13 cellular contexts compared by ENCODE assay signal in the genomic region with DNA sequence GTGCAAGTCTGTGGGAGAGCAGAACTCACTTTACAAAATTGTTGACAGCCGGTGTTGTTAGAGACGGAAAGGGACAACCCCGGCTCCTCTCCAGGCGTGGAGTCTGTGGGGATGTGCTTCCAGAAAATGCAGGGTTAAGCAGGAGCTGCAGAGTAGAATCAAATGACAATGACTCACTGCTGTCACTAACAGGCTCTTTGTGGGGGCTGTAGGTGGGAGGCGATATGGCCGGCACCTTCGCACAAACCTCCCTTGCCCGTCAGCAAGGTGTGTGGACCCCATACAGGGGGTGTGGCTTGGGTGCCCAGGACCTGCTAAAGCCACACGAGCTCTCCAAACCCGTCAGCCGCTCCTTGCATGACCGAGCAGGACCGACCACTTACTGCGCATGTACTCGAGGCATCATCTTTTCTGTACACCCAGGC. TPM values are rescaled to one million over a fixed set of nuclear protein-coding genes. Genes with fewer than 3 reads are reported as not detected.
DNase-seq lines count a peak whose midpoint lies in the region; ATAC-seq and TF ChIP-seq lines count a peak whose summit lies in the region.
"Had no signal": no experiment of that assay in that cellular context is flagged by ENCODE, and none has a peak within 500 bp of the region (broad histone marks: within the 10 kb centered on the region; RNA-seq: fewer than 3 reads in every experiment).

No MANE protein-coding gene starts in this region.

- H3K4me2 ChIP-seq in neuronal stem cell (ENCODE audit: insufficient read depth, low read length, poor library complexity, severe bottlenecking): no peak overlapping the region
- H3K4me2 ChIP-seq: KMS-11 had no signal

- H2AFZ ChIP-seq in neuronal stem cell (ENCODE audit: low read length): no peak overlapping the region

- no peak overlapping the region for H3K4me3 ChIP-seq in neuronal stem cell (ENCODE audit: low read length in 2 of 2)

- H3K4me1 Mint-ChIP-seq in activated CD8-positive, alpha-beta memory T cell treated with anti-CD3 and anti-CD28 coated beads, Interleukin-2, amount 10 ng/mL, durations not matched to agents 7 days and 5 days: peaks cover 19% of the 10 kb centered on the region

- peak overlapping the region; percentile 90 for H2BK5ac ChIP-seq in neuronal stem cell (ENCODE audit: low read length)

- H3K4me3 Mint-ChIP-seq in activated CD8-positive, alpha-beta memory T cell treated with anti-CD3 and anti-CD28 coated beads, Interleukin-2, amount 10 ng/mL, durations not matched to agents 7 days and 5 days: no peak overlapping the region
- H3K4me3 Mint-ChIP-seq: B cell; dendritic cell treated with granulocyte-macrophage colony-stimulating factor and Interleukin-4, amounts not matched to agents 40 ng/mL and 50 ng/mL, for 4 days had no signal

- peak overlapping the region; percentile 94 for H3K23ac ChIP-seq in neuronal stem cell (ENCODE audit: low read depth, low read length, poor library complexity)

- DNase-seq in COLO668 (lab: John Stamatoyannopoulos, UW; ENCODE audit: unreplicated experiment) (peak; percentile 44), RWPE1 (ENCODE audit: low spot score) (no peak), left cardiac atrium (no peak), neuronal stem cell (ENCODE audit: low spot score) (no peak), NCI-H1105 treated with DMSO at 0.1 percent for 48 hours (lab: John Stamatoyannopoulos, UW) (no peak), activated T-cell treated with anti-CD3 and anti-CD28 coated beads for 4 hours (no peak), NCI-H1694 (lab: John Stamatoyannopoulos, UW) (no peak)
- no peak for DNase-seq in activated CD8-positive, alpha-beta memory T cell treated with anti-CD3 and anti-CD28 coated beads, Interleukin-2, amount 10 ng/mL, durations not matched to agents 7 days and 5 days
- DNase-seq: activated CD4-positive, alpha-beta T cell treated with anti-CD3 and anti-CD28 coated beads, Interleukin-2, amount 50 U/mL, for 48 hours; mammary epithelial cell had no signal

- no CpG with 5 or more reads among the region's 15 CpGs for WGBS in neuronal stem cell (ENCODE audit: extremely low coverage in 2 of 2, insufficient read length in 2 of 2, insufficient replicate concordance in 1 of 2), 2 donors

- H3K9ac ChIP-seq in neuronal stem cell (ENCODE audit: low read depth, low read length, poor library complexity): no peak overlapping the region
- H3K9ac ChIP-seq: KMS-11 had no signal

- no peaks in the 10 kb centered on the region for H3K9me3 ChIP-seq in neuronal stem cell (replicated peaks in 1 of 2; ENCODE audit: control insufficient read depth in 2 of 2, insufficient read depth in 1 of 2, low read depth in 1 of 2, low read length in 2 of 2)

- H3K27ac ChIP-seq in RWPE1 (peak overlapping the region; percentile 62), neuronal stem cell (replicated peaks; ENCODE audit: low read length) (peak overlapping the region; percentile 61)
- H3K27ac ChIP-seq: KMS-11 had no signal

- H3K4me1 ChIP-seq in neuronal stem cell (ENCODE audit: control insufficient read depth in 2 of 2, insufficient read depth in 1 of 2, low read depth in 1 of 2, low read length in 2 of 2): peaks cover 22 to 28% of the 10 kb centered on the region in 2 donors

- no peaks in the 10 kb centered on the region for H3K27me3 Mint-ChIP-seq in activated CD8-positive, alpha-beta memory T cell treated with anti-CD3 and anti-CD28 coated beads, Interleukin-2, amount 10 ng/mL, durations not matched to agents 7 days and 5 days
- H3K27me3 Mint-ChIP-seq: B cell; dendritic cell treated with granulocyte-macrophage colony-stimulating factor and Interleukin-4, amounts not matched to agents 40 ng/mL and 50 ng/mL, for 4 days had no signal

- no peak overlapping the region for H3K14ac ChIP-seq in neuronal stem cell (ENCODE audit: low read length)

- intact Hi-C loops in left cardiac atrium (cut with DNase I): no loop called here

- CTCF ChIA-PET in RWPE1 (lab: Yijun Ruan, JAX): interaction anchor here (0.6 kb wide), 2 partner anchors 14 to 74 kb away, joined by 3 read pairs; no protein-coding TSS in a partner anchor
- CTCF ChIA-PET in activated CD8-positive, alpha-beta memory T cell treated with anti-CD3 and anti-CD28 coated beads, Interleukin-2, amount 10 ng/mL, durations not matched to agents 7 days and 5 days (lab: Charles Lee): interaction anchor here (1.0 to 6.7 kb wide), 5 partner anchors 9 to 296 kb away, joined by 3 to 35 read pairs (median 4); a partner anchor contains a TSS

- H4K91ac ChIP-seq in neuronal stem cell (ENCODE audit: low read depth, low read length, poor library complexity): no peak overlapping the region

- H2BK120ac ChIP-seq in neuronal stem cell (ENCODE audit: low read depth, low read length): no peak overlapping the region

- peaks cover 0 to 5% of the 10 kb centered on the region in 2 donors for H3K36me3 ChIP-seq in neuronal stem cell (replicated peaks in 1 of 2; ENCODE audit: control insufficient read depth in 2 of 2, insufficient read depth in 2 of 2, low read length in 2 of 2)

- no peak for TF ChIP-seq CTCF in RWPE1 (conservative IDR thresholded peaks at IDR 0.05; ENCODE audit: low read depth)

- peak overlapping the region; percentile 67 for H2AK5ac ChIP-seq in neuronal stem cell (ENCODE audit: low read depth, low read length)

- peaks cover 6% of the 10 kb centered on the region for H3K79me1 ChIP-seq in neuronal stem cell (ENCODE audit: low read depth, low read length)

- no peak overlapping the region for H2BK12ac ChIP-seq in neuronal stem cell (ENCODE audit: low read length)

- peak overlapping the region; percentile 96 for H3K18ac ChIP-seq in neuronal stem cell (ENCODE audit: low read length)

- POLR2A ChIA-PET in RWPE1 (lab: Yijun Ruan, JAX; ENCODE audit: low non-redundant PET): no interaction called here

- H3K36me3 Mint-ChIP-seq in activated CD8-positive, alpha-beta memory T cell treated with anti-CD3 and anti-CD28 coated beads, Interleukin-2, amount 10 ng/mL, durations not matched to agents 7 days and 5 days: no peaks in the 10 kb centered on the region

- no peak overlapping the region for H4K8ac ChIP-seq in neuronal stem cell (ENCODE audit: low read depth, low read length)

- no peaks in the 10 kb centered on the region for H3K9me3 Mint-ChIP-seq in activated CD8-positive, alpha-beta memory T cell treated with anti-CD3 and anti-CD28 coated beads, Interleukin-2, amount 10 ng/mL, durations not matched to agents 7 days and 5 days (ENCODE audit: low read depth)
- H3K9me3 Mint-ChIP-seq: dendritic cell treated with granulocyte-macrophage colony-stimulating factor and Interleukin-4, amounts not matched to agents 40 ng/mL and 50 ng/mL, for 4 days had no signal

- no peak overlapping the region for H3K4ac ChIP-seq in neuronal stem cell (ENCODE audit: low read length)

- peak overlapping the region; percentile 54 for H2BK15ac ChIP-seq in neuronal stem cell (ENCODE audit: low read length)

- ATAC-seq in left cardiac atrium: peak; percentile 2 to 17
- ATAC-seq in activated CD8-positive, alpha-beta memory T cell treated with anti-CD3 and anti-CD28 coated beads, Interleukin-2, amount 10 ng/mL, durations not matched to agents 7 days and 5 days: no peak

- H3K27me3 ChIP-seq in neuronal stem cell (ENCODE audit: control insufficient read depth in 3 of 3, insufficient read depth in 3 of 3, low read depth in 1 of 3, low read length in 3 of 3): no peaks in the 10 kb centered on the region

- H3K27ac Mint-ChIP-seq in activated CD8-positive, alpha-beta memory T cell treated with anti-CD3 and anti-CD28 coated beads, Interleukin-2, amount 10 ng/mL, durations not matched to agents 7 days and 5 days: no peak overlapping the region
- H3K27ac Mint-ChIP-seq: B cell; dendritic cell treated with granulocyte-macrophage colony-stimulating factor and Interleukin-4, amounts not matched to agents 40 ng/mL and 50 ng/mL, for 4 days had no signal

RNA-seq across cellular contexts. Expression of a gene that starts 5.8 kb away (rescaled TPM):
- total RNA-seq in left cardiac atrium: 100 to 1,000 TPM; 156 to 203 TPM
- 40.5 TPM for polyA plus RNA-seq in neuronal stem cell (2013, experiment 1 of 2)
- 39.2 TPM for polyA plus RNA-seq in neuronal stem cell (2013, experiment 2 of 2)
- 10 to 100 TPM; 13.6 to 20.9 TPM for total RNA-seq in activated CD8-positive, alpha-beta memory T cell treated with anti-CD3 and anti-CD28 coated beads, Interleukin-2, amount 10 ng/mL, durations not matched to agents 7 days and 5 days

RNA-seq across cellular contexts. Expression of a gene that starts 29.0 kb away (rescaled TPM):
- total RNA-seq in left cardiac atrium: 1 to 10 TPM; 1.6 to 2.1 TPM
- 31.6 TPM for polyA plus RNA-seq in neuronal stem cell (2013, experiment 1 of 2)
- 33.4 TPM for polyA plus RNA-seq in neuronal stem cell (2013, experiment 2 of 2)
- total RNA-seq in activated CD8-positive, alpha-beta memory T cell treated with anti-CD3 and anti-CD28 coated beads, Interleukin-2, amount 10 ng/mL, durations not matched to agents 7 days and 5 days: 1 to 10 TPM in 1 of 2 experiments, under 1 TPM in 1; 0.35 to 1.1 TPM

RNA-seq across cellular contexts. Expression of a gene that starts 45.0 kb away (rescaled TPM):
- total RNA-seq in left cardiac atrium: 10 to 100 TPM; 26.5 to 35.9 TPM
- polyA plus RNA-seq in neuronal stem cell (2013, experiment 1 of 2): 8.3 TPM
- 6.8 TPM for polyA plus RNA-seq in neuronal stem cell (2013, experiment 2 of 2)
- 10 to 100 TPM; 10.3 to 11.3 TPM for total RNA-seq in activated CD8-positive, alpha-beta memory T cell treated with anti-CD3 and anti-CD28 coated beads, Interleukin-2, amount 10 ng/mL, durations not matched to agents 7 days and 5 days

RNA-seq across cellular contexts. Expression of a gene that starts 49.5 kb away (rescaled TPM):
- 10 to 100 TPM; 35.8 to 43.4 TPM for total RNA-seq in left cardiac atrium
- 19.8 TPM for polyA plus RNA-seq in neuronal stem cell (2013, experiment 1 of 2)
- polyA plus RNA-seq in neuronal stem cell (2013, experiment 2 of 2): 19.4 TPM
- total RNA-seq in activated CD8-positive, alpha-beta memory T cell treated with anti-CD3 and anti-CD28 coated beads, Interleukin-2, amount 10 ng/mL, durations not matched to agents 7 days and 5 days: 100 to 1,000 TPM; 108 to 121 TPM

Comparison
In these comparisons a context has a peak if more than half of its experiments do, and no peak if none do; other contexts are left out.
1. RNA of a gene that starts 5.8 kb away (total RNA-seq): 156 to 203 TPM in left cardiac atrium; 13.6 to 20.9 TPM in activated CD8-positive, alpha-beta memory T cell treated with anti-CD3 and anti-CD28 coated beads, Interleukin-2, amount 10 ng/mL, durations not matched to agents 7 days and 5 days; every median in the first group is over 4 times any median in the second.